Comparison of ENCODE assay signal across 1 cellular context in the genomic region with DNA sequence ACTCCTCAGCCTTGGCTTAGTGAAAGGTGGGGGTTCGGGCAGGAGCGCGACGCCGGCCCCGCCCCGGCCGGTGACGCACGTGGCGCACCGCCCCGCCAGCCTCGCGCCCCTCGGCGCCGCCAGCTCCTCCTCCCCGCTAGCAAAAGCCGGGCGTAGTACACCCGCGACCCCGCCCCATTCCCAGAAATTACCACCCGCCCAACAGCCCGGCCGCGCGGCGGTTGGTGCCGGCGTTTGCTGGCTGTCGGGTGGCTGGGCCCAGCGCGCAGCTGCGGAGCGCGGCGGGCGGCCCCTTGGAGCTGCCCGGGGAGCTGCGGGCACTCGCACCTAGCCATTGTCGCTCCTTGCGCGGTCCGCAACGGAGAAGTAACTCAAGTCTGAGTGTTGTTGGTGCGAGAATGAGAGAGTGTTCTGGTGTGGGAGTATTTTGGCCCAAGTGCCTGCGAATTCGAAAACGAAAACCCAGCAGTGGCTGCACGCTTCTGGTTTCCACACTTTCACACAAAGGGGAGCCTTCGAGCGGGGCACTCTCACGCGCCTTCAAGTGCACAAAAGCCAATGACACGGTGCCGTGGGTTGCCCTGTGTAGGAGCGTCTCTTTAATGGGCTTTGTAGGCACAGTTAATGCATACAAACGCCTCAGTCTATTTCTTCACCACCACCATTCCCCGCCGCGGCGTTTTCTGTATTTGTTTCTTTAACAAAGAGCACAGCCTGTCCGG.
A peak's percentile ranks its signal among the peaks of the same experiment; 100 is the strongest.
TF ChIP-seq lines count a peak whose summit lies in the region.

No MANE protein-coding gene starts in this region.

TF ChIP-seq in WTC11, 78 proteins besides CTCF, POLR2A, EP300 and RAD21 (continued from another document and continues in another):
- no peak for TF ChIP-seq OVOL2 (CRISPR knock-in tag; IDR thresholded peaks at IDR 0.05; ENCODE audit: borderline replicate concordance)
- no peak for TF ChIP-seq NFATC4 (CRISPR knock-in tag; IDR thresholded peaks at IDR 0.05)
- TF ChIP-seq, protein P1, sequence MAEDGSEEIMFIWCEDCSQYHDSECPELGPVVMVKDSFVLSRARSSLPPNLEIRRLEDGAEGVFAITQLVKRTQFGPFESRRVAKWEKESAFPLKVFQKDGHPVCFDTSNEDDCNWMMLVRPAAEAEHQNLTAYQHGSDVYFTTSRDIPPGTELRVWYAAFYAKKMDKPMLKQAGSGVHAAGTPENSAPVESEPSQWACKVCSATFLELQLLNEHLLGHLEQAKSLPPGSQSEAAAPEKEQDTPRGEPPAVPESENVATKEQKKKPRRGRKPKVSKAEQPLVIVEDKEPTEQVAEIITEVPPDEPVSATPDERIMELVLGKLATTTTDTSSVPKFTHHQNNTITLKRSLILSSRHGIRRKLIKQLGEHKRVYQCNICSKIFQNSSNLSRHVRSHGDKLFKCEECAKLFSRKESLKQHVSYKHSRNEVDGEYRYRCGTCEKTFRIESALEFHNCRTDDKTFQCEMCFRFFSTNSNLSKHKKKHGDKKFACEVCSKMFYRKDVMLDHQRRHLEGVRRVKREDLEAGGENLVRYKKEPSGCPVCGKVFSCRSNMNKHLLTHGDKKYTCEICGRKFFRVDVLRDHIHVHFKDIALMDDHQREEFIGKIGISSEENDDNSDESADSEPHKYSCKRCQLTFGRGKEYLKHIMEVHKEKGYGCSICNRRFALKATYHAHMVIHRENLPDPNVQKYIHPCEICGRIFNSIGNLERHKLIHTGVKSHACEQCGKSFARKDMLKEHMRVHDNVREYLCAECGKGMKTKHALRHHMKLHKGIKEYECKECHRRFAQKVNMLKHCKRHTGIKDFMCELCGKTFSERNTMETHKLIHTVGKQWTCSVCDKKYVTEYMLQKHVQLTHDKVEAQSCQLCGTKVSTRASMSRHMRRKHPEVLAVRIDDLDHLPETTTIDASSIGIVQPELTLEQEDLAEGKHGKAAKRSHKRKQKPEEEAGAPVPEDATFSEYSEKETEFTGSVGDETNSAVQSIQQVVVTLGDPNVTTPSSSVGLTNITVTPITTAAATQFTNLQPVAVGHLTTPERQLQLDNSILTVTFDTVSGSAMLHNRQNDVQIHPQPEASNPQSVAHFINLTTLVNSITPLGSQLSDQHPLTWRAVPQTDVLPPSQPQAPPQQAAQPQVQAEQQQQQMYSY (CRISPR knock-in tag; IDR thresholded peaks at IDR 0.05), result peak; percentile 21; the same call in 1 of the 2 replicates
- no peak for TF ChIP-seq GTF2I (CRISPR knock-in tag; conservative IDR thresholded peaks at IDR 0.05)
- TF ChIP-seq ZNF425 (CRISPR knock-in tag; conservative IDR thresholded peaks at IDR 0.05), result no peak
- TF ChIP-seq HMGA2 (CRISPR knock-in tag; IDR thresholded peaks at IDR 0.05), result no peak
- TF ChIP-seq HMGXB4 (CRISPR knock-in tag; IDR thresholded peaks at IDR 0.05), result 0 out of 2 replicates have a peak, but pooled peaks have one; percentile 54
- no peak for TF ChIP-seq ZNF532 (CRISPR knock-in tag; IDR thresholded peaks at IDR 0.05; ENCODE audit: borderline replicate concordance)
- TF ChIP-seq ETV6 (CRISPR knock-in tag; IDR thresholded peaks at IDR 0.05), result peak; percentile 66
- TF ChIP-seq ZNF416 (CRISPR knock-in tag; IDR thresholded peaks at IDR 0.05), result no peak
- TF ChIP-seq ZNF232 (CRISPR knock-in tag; IDR thresholded peaks at IDR 0.05), result 0 out of 2 replicates have a peak, but pooled peaks have one; percentile 63
- TF ChIP-seq FOXK1 (CRISPR knock-in tag; IDR thresholded peaks at IDR 0.05), result peak; percentile 89
- no peak for TF ChIP-seq ERG (CRISPR knock-in tag; IDR thresholded peaks at IDR 0.05)
- TF ChIP-seq GABPB1 (CRISPR knock-in tag; IDR thresholded peaks at IDR 0.05), result peak; percentile 21; the same call in 1 of the 2 replicates
- TF ChIP-seq RORB (CRISPR knock-in tag; IDR thresholded peaks at IDR 0.05), result no peak
- no peak for TF ChIP-seq ZNF138 (CRISPR knock-in tag; conservative IDR thresholded peaks at IDR 0.05)
- peak; percentile 71; the same call in 1 of the 2 replicates for TF ChIP-seq E2F5 (CRISPR knock-in tag; IDR thresholded peaks at IDR 0.05)
- TF ChIP-seq, protein P2, sequence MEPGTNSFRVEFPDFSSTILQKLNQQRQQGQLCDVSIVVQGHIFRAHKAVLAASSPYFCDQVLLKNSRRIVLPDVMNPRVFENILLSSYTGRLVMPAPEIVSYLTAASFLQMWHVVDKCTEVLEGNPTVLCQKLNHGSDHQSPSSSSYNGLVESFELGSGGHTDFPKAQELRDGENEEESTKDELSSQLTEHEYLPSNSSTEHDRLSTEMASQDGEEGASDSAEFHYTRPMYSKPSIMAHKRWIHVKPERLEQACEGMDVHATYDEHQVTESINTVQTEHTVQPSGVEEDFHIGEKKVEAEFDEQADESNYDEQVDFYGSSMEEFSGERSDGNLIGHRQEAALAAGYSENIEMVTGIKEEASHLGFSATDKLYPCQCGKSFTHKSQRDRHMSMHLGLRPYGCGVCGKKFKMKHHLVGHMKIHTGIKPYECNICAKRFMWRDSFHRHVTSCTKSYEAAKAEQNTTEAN (CRISPR knock-in tag; IDR thresholded peaks at IDR 0.05), result peak; percentile 15; the same call in 1 of the 2 replicates
- TF ChIP-seq ZNF671 (CRISPR knock-in tag; IDR thresholded peaks at IDR 0.05), result peak; percentile 63; the same call in 1 of the 2 replicates
- TF ChIP-seq NFYB (CRISPR knock-in tag; conservative IDR thresholded peaks at IDR 0.05; ENCODE audit: low read depth), result no peak
- TF ChIP-seq TP53 (CRISPR knock-in tag; IDR thresholded peaks at IDR 0.05), result peak; percentile 70; the same call in 1 of the 2 replicates
- TF ChIP-seq, protein P3, sequence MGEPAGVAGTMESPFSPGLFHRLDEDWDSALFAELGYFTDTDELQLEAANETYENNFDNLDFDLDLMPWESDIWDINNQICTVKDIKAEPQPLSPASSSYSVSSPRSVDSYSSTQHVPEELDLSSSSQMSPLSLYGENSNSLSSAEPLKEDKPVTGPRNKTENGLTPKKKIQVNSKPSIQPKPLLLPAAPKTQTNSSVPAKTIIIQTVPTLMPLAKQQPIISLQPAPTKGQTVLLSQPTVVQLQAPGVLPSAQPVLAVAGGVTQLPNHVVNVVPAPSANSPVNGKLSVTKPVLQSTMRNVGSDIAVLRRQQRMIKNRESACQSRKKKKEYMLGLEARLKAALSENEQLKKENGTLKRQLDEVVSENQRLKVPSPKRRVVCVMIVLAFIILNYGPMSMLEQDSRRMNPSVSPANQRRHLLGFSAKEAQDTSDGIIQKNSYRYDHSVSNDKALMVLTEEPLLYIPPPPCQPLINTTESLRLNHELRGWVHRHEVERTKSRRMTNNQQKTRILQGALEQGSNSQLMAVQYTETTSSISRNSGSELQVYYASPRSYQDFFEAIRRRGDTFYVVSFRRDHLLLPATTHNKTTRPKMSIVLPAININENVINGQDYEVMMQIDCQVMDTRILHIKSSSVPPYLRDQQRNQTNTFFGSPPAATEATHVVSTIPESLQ (CRISPR knock-in tag; IDR thresholded peaks at IDR 0.05), result no peak
- peak; percentile 25 for TF ChIP-seq NFE2L1 (CRISPR knock-in tag; IDR thresholded peaks at IDR 0.05)
- 0 out of 2 replicates have a peak, but pooled peaks have one; percentile 31 for TF ChIP-seq SMAD3 (CRISPR knock-in tag; IDR thresholded peaks at IDR 0.05; ENCODE audit: borderline replicate concordance)
- TF ChIP-seq ZBTB21 (CRISPR knock-in tag; IDR thresholded peaks at IDR 0.05; ENCODE audit: borderline replicate concordance), result peak; percentile 48; the same call in 1 of the 2 replicates
- TF ChIP-seq, protein P4, sequence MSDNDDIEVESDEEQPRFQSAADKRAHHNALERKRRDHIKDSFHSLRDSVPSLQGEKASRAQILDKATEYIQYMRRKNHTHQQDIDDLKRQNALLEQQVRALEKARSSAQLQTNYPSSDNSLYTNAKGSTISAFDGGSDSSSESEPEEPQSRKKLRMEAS (CRISPR knock-in tag; IDR thresholded peaks at IDR 0.05), result peak; percentile 73; the same call in 1 of the 2 replicates
- TF ChIP-seq ZSCAN18 (CRISPR knock-in tag; IDR thresholded peaks at IDR 0.05), result no peak
- TF ChIP-seq NR3C1 (CRISPR knock-in tag; conservative IDR thresholded peaks at IDR 0.05; ENCODE audit: low read depth), result no peak
- no peak for TF ChIP-seq ESRRA (CRISPR knock-in tag; IDR thresholded peaks at IDR 0.05; ENCODE audit: borderline replicate concordance)
- TF ChIP-seq CREM (CRISPR knock-in tag; IDR thresholded peaks at IDR 0.05), result 0 out of 2 replicates have a peak, but pooled peaks have one; percentile 17
- TF ChIP-seq ZNF423 (CRISPR knock-in tag; IDR thresholded peaks at IDR 0.05), result peak; percentile 98
